In genomic region chr6:1960484-1961142, GRCh38 we compare ENCODE assay signal across 17 cellular contexts.
DNase-seq lines count a peak whose midpoint lies in the region; ATAC-seq, FAIRE-seq and TF ChIP-seq lines count a peak whose summit lies in the region.
"Had no signal": no experiment of that assay in that cellular context is flagged by ENCODE, and none has a peak within 500 bp of the region (broad histone marks: within the 10 kb centered on the region; RNA-seq: fewer than 3 reads in every experiment).

No MANE protein-coding gene starts in this region.

- H3K27me3 ChIP-seq in right cardiac atrium (ENCODE audit: control insufficient read depth, insufficient read depth), result no peaks in the 10 kb centered on the region
- H3K27me3 ChIP-seq in bronchial epithelial cell (ENCODE audit: control insufficient read depth, insufficient read depth, low read length), result no peaks in the 10 kb centered on the region
- no peaks in the 10 kb centered on the region for H3K27me3 ChIP-seq in stomach
- H3K27me3 ChIP-seq: BLaER1 had no signal

- 85% methylated on average over 13 of the region's 13 CpGs for WGBS in right cardiac atrium
- 39 to 67% (median 55%) methylated on average over 13 of the region's 13 CpGs for WGBS in stomach, 5 donors

- ATAC-seq in right cardiac atrium (peak; percentile 22 to 92), GM19463 (IDR thresholded peaks at IDR 0.05; ENCODE audit: unreplicated experiment) (no peak), GM21447 (IDR thresholded peaks at IDR 0.05; ENCODE audit: unreplicated experiment) (no peak)

- no peak overlapping the region for H3K4me3 ChIP-seq in right cardiac atrium (ENCODE audit: low read length)
- H3K4me3 ChIP-seq in bronchial epithelial cell (ENCODE audit: low read depth, low read length), result no peak overlapping the region
- no peak overlapping the region for H3K4me3 ChIP-seq in stomach
- H3K4me3 ChIP-seq: BLaER1, GM23248 had no signal

- H3K9me3 ChIP-seq in right cardiac atrium (ENCODE audit: control insufficient read depth, low read length), result no peaks in the 10 kb centered on the region
- H3K9me3 ChIP-seq in stomach, result no peaks in the 10 kb centered on the region
- H3K9me3 ChIP-seq: BLaER1 had no signal

- TF ChIP-seq CTCF in bronchial epithelial cell (IDR thresholded peaks at IDR 0.05; ENCODE audit: insufficient read depth, low read length, severe bottlenecking), result no peak
- TF ChIP-seq CTCF in stomach (IDR thresholded peaks at IDR 0.05), result no peak

- H3K4me1 ChIP-seq in right cardiac atrium (ENCODE audit: control insufficient read depth, insufficient read depth, low read length) (no peaks in the 10 kb centered on the region), stomach (no peaks in the 10 kb centered on the region)
- H3K4me1 ChIP-seq: BLaER1 had no signal

- intact Hi-C loops in right cardiac atrium (cut with DNase I) (no loop called here), cardiac septum (cut with DNase I) (no loop called here), stomach (cut with DNase I; ENCODE audit: low total_unique reads) (no loop called here)

- DNase-seq in right cardiac atrium (no peak), cardiac septum (ENCODE audit: low spot score) (no peak), bronchial epithelial cell (ENCODE audit: low read depth) (peak; percentile 8), kidney tubule cell (ENCODE audit: low spot score) (peak; percentile 10), stomach (peak; percentile 46), LoVo (ENCODE audit: low spot score) (no peak)
- DNase-seq: 8988T; Calu3; CD4-positive, alpha-beta memory T cell; DMS79 treated with DMSO at 0.1 percent for 48 hours; GF-D8; GM23248; HCEC 1CT had no signal

- TF ChIP-seq EP300 in stomach (IDR thresholded peaks at IDR 0.05), result no peak

- no peak for FAIRE-seq in bronchial epithelial cell (lab: Jason Lieb, UNC)

- no peaks in the 10 kb centered on the region for H3K36me3 ChIP-seq in bronchial epithelial cell (ENCODE audit: control insufficient read depth, insufficient read depth, low read length)
- peaks cover 0 to 15% (median 0%) of the 10 kb centered on the region in 4 donors for H3K36me3 ChIP-seq in stomach

- TF ChIP-seq POLR2A in stomach (IDR thresholded peaks at IDR 0.05), result no peak

- no peak overlapping the region for H3K27ac ChIP-seq in right cardiac atrium (ENCODE audit: low read length)
- peak overlapping the region in 4 of 5 donors; percentile 11 to 50 (median 36) for H3K27ac ChIP-seq in stomach
- H3K27ac ChIP-seq: BLaER1, GM23248, HL-60 had no signal

Comparison
In these comparisons a context has a peak if more than half of its experiments do, and no peak if none do; other contexts are left out.
1. ATAC-seq: peak in right cardiac atrium (2 of 2); none in GM19463 (single experiment) and GM21447 (single experiment).
2. DNase-seq: peak in bronchial epithelial cell (single experiment), kidney tubule cell (single experiment) and stomach (single experiment); none in right cardiac atrium (0 of 3), cardiac septum (single experiment) and LoVo (single experiment).